In genomic region chr2:221676566-221677172, GRCh38 we compare ENCODE assay signal across 2 cellular contexts.
TF ChIP-seq lines count a peak whose summit lies in the region.

No MANE protein-coding gene starts in this region.

TF ChIP-seq in IMR-90, 13 proteins besides CTCF, POLR2A, EP300 and RAD21:
- TF ChIP-seq CEBPB (IDR thresholded peaks at IDR 0.05; ENCODE audit: low read depth, low read length) (no peak), CHD1 (IDR thresholded peaks at IDR 0.05; ENCODE audit: low read depth, low read length) (no peak), RFX5 (IDR thresholded peaks at IDR 0.05; ENCODE audit: low read depth, low read length) (no peak), NFE2L2 (IDR thresholded peaks at IDR 0.05; ENCODE audit: low read depth, low read length) (no peak), MAZ (IDR thresholded peaks at IDR 0.05; ENCODE audit: borderline replicate concordance, low read depth, low read length) (no peak), SMC3 (IDR thresholded peaks at IDR 0.05; ENCODE audit: low read depth, low read length) (no peak), USF2 (IDR thresholded peaks at IDR 0.05; ENCODE audit: low read depth, low read length) (no peak), RCOR1 (IDR thresholded peaks at IDR 0.05; ENCODE audit: insufficient replicate concordance, low read length) (no peak), BHLHE40 (IDR thresholded peaks at IDR 0.05; ENCODE audit: low read depth, low read length) (no peak), ELK1 (IDR thresholded peaks at IDR 0.05; ENCODE audit: borderline replicate concordance, low read depth, low read length) (no peak), FOS (IDR thresholded peaks at IDR 0.05; ENCODE audit: low read depth, low read length) (no peak), MXI1 (IDR thresholded peaks at IDR 0.05; ENCODE audit: borderline replicate concordance, low read depth, low read length) (no peak), MAFK (IDR thresholded peaks at IDR 0.05; ENCODE audit: low read depth, low read length) (no peak)

TF ChIP-seq in HepG2, 621 proteins besides CTCF, POLR2A, EP300 and RAD21:
- TF ChIP-seq MAX (IDR thresholded peaks at IDR 0.05) (no peak), ZBTB7A (CRISPR knock-in tag; IDR thresholded peaks at IDR 0.05) (no peak), RFX1 (IDR thresholded peaks at IDR 0.05) (no peak), ARID4A (CRISPR knock-in tag; IDR thresholded peaks at IDR 0.05; ENCODE audit: borderline replicate concordance) (no peak), ZNF687 (CRISPR knock-in tag; IDR thresholded peaks at IDR 0.05) (no peak), TOPORS (CRISPR knock-in tag; IDR thresholded peaks at IDR 0.05) (no peak), ZNF12 (CRISPR knock-in tag; IDR thresholded peaks at IDR 0.05) (no peak), FOXA3 (CRISPR knock-in tag; IDR thresholded peaks at IDR 0.05) (no peak), RARA (CRISPR knock-in tag; IDR thresholded peaks at IDR 0.05) (no peak), SPEN (CRISPR knock-in tag; IDR thresholded peaks at IDR 0.05; ENCODE audit: low read depth) (no peak), PAWR (CRISPR knock-in tag; IDR thresholded peaks at IDR 0.05; ENCODE audit: borderline replicate concordance) (no peak)
